Comparison of ENCODE assay signal across 10 cellular contexts in the genomic region with DNA sequence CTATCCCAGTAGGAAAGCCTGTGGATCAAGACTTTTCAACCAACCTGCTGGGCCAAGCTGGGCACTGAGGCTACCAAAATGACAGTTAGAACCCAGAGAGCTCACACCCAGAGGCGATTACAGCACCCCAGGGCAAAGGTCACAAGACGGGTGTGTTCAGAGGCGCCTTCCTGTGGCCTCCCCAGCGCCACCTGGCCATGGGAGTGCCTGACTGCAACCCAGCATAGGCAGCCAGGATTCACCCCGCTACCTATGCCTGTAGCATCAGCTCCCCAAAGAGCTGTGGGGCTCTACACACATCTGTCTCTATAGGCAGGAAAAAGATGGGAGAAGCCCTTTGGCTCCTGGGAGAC. TPM values are rescaled to one million over a fixed set of nuclear protein-coding genes. Genes with fewer than 3 reads are reported as not detected.
DNase-seq lines count a peak whose midpoint lies in the region; ATAC-seq and TF ChIP-seq lines count a peak whose summit lies in the region.
"Had no signal": no experiment of that assay in that cellular context is flagged by ENCODE, and none has a peak within 500 bp of the region (broad histone marks: within the 10 kb centered on the region; RNA-seq: fewer than 3 reads in every experiment).

No MANE protein-coding gene starts in this region.

- H3K27ac Mint-ChIP-seq in endothelial cell (ENCODE audit: unreplicated experiment), result no peak overlapping the region

- H3K36me3 ChIP-seq in testis (ENCODE audit: low read depth, missing control alignments), result no peaks in the 10 kb centered on the region

- no peak overlapping the region for H3K4me3 Mint-ChIP-seq in endothelial cell (ENCODE audit: unreplicated experiment)
- H3K4me3 Mint-ChIP-seq: activated T-cell treated with anti-CD3 and anti-CD28 coated beads, Interleukin-2, amount 50 U/mL, for 4 hours; neural crest cell had no signal

- 77 to 93% methylated on average over 4 to 5 of the region's 5 CpGs for WGBS in testis, 2 donors

- no peak for TF ChIP-seq POLR2A in testis (IDR thresholded peaks at IDR 0.05)

- no peaks in the 10 kb centered on the region for H3K9me3 Mint-ChIP-seq in endothelial cell (ENCODE audit: unreplicated experiment)
- H3K9me3 Mint-ChIP-seq: activated T-cell treated with anti-CD3 and anti-CD28 coated beads, Interleukin-2, amount 50 U/mL, for 4 hours; neural crest cell had no signal

- H3K27me3 Mint-ChIP-seq in endothelial cell (ENCODE audit: unreplicated experiment), result peaks cover 6% of the 10 kb centered on the region

- H3K4me1 Mint-ChIP-seq in endothelial cell (ENCODE audit: unreplicated experiment), result peaks cover 4% of the 10 kb centered on the region
- H3K4me1 Mint-ChIP-seq: neural crest cell had no signal

- H3K27ac ChIP-seq in RWPE1 (no peak overlapping the region), testis (no peak overlapping the region)

- POLR2A ChIA-PET in RWPE1 (lab: Yijun Ruan, JAX; ENCODE audit: low non-redundant PET), result no interaction called here

- DNase-seq in activated T-cell treated with anti-CD3 and anti-CD28 coated beads for 48 hours (ENCODE audit: low read depth) (peak; percentile 14), activated T-cell treated with anti-CD3 and anti-CD28 coated beads for 4 hours (no peak), RWPE1 (ENCODE audit: low spot score) (peak; percentile 59), germinal center (ENCODE audit: low spot score) (peak; percentile 33), testis (no peak), endothelial cell (ENCODE audit: low spot score) (no peak)
- DNase-seq: activated T-cell treated with anti-CD3 and anti-CD28 coated beads, Interleukin-2, amount 50 U/mL, for 4 hours had no signal

- ATAC-seq in HG02798 (IDR thresholded peaks at IDR 0.05; ENCODE audit: poor library complexity, unreplicated experiment) (peak; percentile 55), GM21360 (IDR thresholded peaks at IDR 0.05; ENCODE audit: unreplicated experiment) (no peak)

- H3K9me3 ChIP-seq in testis, result no peaks in the 10 kb centered on the region

- no peaks in the 10 kb centered on the region for H3K27me3 ChIP-seq in testis

- CTCF ChIA-PET in RWPE1 (lab: Yijun Ruan, JAX), result interaction anchor here (0.5 to 1.9 kb wide), 9 partner anchors 13 to 295 kb away, joined by 3 to 8 read pairs (median 4); no protein-coding TSS in a partner anchor

- intact Hi-C loops in testis (cut with DNase I; ENCODE audit: low total_unique reads), result loop anchor here (10.0 kb wide), 1 partner anchor 93 kb away; no protein-coding TSS in a partner anchor

- peaks cover 3% of the 10 kb centered on the region for H3K36me3 Mint-ChIP-seq in endothelial cell (ENCODE audit: low read depth, unreplicated experiment)

- H3K4me1 ChIP-seq in testis, result no peaks in the 10 kb centered on the region

- TF ChIP-seq CTCF in RWPE1 (conservative IDR thresholded peaks at IDR 0.05; ENCODE audit: low read depth) (no peak; the same call in 1 of the 2 replicates), testis (IDR thresholded peaks at IDR 0.05) (no peak), endothelial cell (IDR thresholded peaks at IDR 0.05; ENCODE audit: unreplicated experiment) (no peak)

- H3K4me3 ChIP-seq in testis, result no peak overlapping the region

RNA-seq across cellular contexts. Expression of a gene that starts 33.5 kb away (rescaled TPM):
- total RNA-seq in testis, result 10 to 100 TPM; 71.2 to 87.0 TPM
- polyA plus RNA-seq in testis (ENCODE audit: insufficient read depth, low read depth, low replicate concordance), result 61.6 TPM
- 23.7 TPM for total RNA-seq in endothelial cell (ENCODE audit: unreplicated experiment)

RNA-seq across cellular contexts. Expression of a gene that starts 35.8 kb away (rescaled TPM):
- total RNA-seq in testis (10 to 100 TPM in 1 of 2 donors, 1 to 10 TPM in 1; 4.3 to 15.7 TPM), endothelial cell (ENCODE audit: unreplicated experiment) (2.7 TPM)
- 25.4 TPM for polyA plus RNA-seq in testis (ENCODE audit: insufficient read depth, low read depth, low replicate concordance)
- total RNA-seq: neural crest cell had no signal

RNA-seq across cellular contexts. Expression of a gene that starts 44.4 kb away (rescaled TPM):
- 1 to 10 TPM; 3.4 to 5.2 TPM for total RNA-seq in testis
- polyA plus RNA-seq in testis (ENCODE audit: insufficient read depth, low read depth, low replicate concordance), result 3.4 TPM
- 0.59 TPM for total RNA-seq in endothelial cell (ENCODE audit: unreplicated experiment)
- total RNA-seq: neural crest cell had no signal

Comparison
In these comparisons a context has a peak if more than half of its experiments do, and no peak if none do; other contexts are left out.
1. DNase-seq: peak in activated T-cell treated with anti-CD3 and anti-CD28 coated beads for 48 hours (single experiment), RWPE1 (single experiment) and germinal center (single experiment); none in activated T-cell treated with anti-CD3 and anti-CD28 coated beads for 4 hours (single experiment), testis (single experiment) and endothelial cell (single experiment).